Comparison of ENCODE assay signal across 1 cellular context in the genomic region with DNA sequence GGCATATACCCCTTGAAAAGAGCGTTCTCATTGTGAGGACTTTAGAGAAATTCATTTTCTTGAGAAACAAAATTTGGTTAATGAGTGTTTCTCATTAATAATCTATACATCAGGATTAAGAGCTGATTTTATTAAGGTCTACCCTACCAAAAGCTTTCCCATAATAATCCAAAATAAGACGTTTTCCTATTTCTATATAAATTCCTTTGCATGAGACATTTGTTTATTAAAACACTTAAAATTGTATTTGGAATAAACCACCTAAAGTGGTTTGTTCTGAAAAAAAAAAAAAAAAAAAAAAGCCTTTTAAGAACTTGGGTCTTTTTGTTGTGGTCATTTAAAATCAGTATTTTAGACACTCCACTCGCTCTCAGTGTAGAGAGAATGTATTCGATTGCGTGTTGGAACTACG.
TF ChIP-seq lines count a peak whose summit lies in the region.

No MANE protein-coding gene starts in this region.

TF ChIP-seq in GM23338, 12 proteins besides CTCF, POLR2A, EP300 and RAD21 (continued from another document):
- TF ChIP-seq, protein P1, sequence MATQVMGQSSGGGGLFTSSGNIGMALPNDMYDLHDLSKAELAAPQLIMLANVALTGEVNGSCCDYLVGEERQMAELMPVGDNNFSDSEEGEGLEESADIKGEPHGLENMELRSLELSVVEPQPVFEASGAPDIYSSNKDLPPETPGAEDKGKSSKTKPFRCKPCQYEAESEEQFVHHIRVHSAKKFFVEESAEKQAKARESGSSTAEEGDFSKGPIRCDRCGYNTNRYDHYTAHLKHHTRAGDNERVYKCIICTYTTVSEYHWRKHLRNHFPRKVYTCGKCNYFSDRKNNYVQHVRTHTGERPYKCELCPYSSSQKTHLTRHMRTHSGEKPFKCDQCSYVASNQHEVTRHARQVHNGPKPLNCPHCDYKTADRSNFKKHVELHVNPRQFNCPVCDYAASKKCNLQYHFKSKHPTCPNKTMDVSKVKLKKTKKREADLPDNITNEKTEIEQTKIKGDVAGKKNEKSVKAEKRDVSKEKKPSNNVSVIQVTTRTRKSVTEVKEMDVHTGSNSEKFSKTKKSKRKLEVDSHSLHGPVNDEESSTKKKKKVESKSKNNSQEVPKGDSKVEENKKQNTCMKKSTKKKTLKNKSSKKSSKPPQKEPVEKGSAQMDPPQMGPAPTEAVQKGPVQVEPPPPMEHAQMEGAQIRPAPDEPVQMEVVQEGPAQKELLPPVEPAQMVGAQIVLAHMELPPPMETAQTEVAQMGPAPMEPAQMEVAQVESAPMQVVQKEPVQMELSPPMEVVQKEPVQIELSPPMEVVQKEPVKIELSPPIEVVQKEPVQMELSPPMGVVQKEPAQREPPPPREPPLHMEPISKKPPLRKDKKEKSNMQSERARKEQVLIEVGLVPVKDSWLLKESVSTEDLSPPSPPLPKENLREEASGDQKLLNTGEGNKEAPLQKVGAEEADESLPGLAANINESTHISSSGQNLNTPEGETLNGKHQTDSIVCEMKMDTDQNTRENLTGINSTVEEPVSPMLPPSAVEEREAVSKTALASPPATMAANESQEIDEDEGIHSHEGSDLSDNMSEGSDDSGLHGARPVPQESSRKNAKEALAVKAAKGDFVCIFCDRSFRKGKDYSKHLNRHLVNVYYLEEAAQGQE (IDR thresholded peaks at IDR 0.05; ENCODE audit: unreplicated experiment) = no peak
- no peak for TF ChIP-seq JUNB (IDR thresholded peaks at IDR 0.05; ENCODE audit: unreplicated experiment)
TF ChIP-seq in GM23338: peak in this region for 1.
